Comparison of ENCODE assay signal across 38 cellular contexts in genomic region chr2:104784264-104784663, GRCh38.
"Had no signal": no experiment of that assay in that cellular context is flagged by ENCODE, and none has a peak within 500 bp of the region (broad histone marks: within the 10 kb centered on the region; RNA-seq: fewer than 3 reads in every experiment).

No MANE protein-coding gene starts in this region.

- H3K27me3 ChIP-seq: body of pancreas, brain microvascular endothelial cell had no signal

- H3K36me3 Mint-ChIP-seq: activated CD8-positive, alpha-beta memory T cell treated with anti-CD3 and anti-CD28 coated beads, Interleukin-2, amount 10 ng/mL, durations not matched to agents 7 days and 5 days; activated naive CD4-positive, alpha-beta T cell treated with anti-CD3 and anti-CD28 coated beads, Interleukin-2, amount 10 ng/mL, durations not matched to agents 7 days and 5 days; activated naive CD4-positive, alpha-beta T cell treated with anti-CD3 and anti-CD28 coated beads, Interleukin-2, amount 50 U/mL, for 24 hours; activated naive CD8-positive, alpha-beta T cell; activated naive CD8-positive, alpha-beta T cell treated with anti-CD3 and anti-CD28 coated beads, Interleukin-2, amount 10 ng/mL, durations not matched to agents 7 days and 5 days; WTC11 had no signal

- H3K27me3 Mint-ChIP-seq: activated CD4-positive, alpha-beta memory T cell treated with anti-CD3 and anti-CD28 coated beads, Interleukin-2, amount 10 ng/mL, durations not matched to agents 7 days and 5 days; activated CD4-positive, alpha-beta T cell treated with anti-CD3 and anti-CD28 coated beads for 36 hours; activated CD4-positive, alpha-beta T cell treated with anti-CD3 and anti-CD28 coated beads, Interleukin-2, amount 10 ng/mL, durations not matched to agents 7 days and 5 days; activated CD8-positive, alpha-beta memory T cell treated with anti-CD3 and anti-CD28 coated beads, Interleukin-2, amount 10 ng/mL, durations not matched to agents 7 days and 5 days; activated naive CD4-positive, alpha-beta T cell treated with anti-CD3 and anti-CD28 coated beads, Interleukin-2, amount 50 U/mL, for 24 hours; activated naive CD8-positive, alpha-beta T cell treated with anti-CD3 and anti-CD28 coated beads, Interleukin-2, amount 10 ng/mL, durations not matched to agents 7 days and 5 days had no signal

- H3K4me1 ChIP-seq: body of pancreas, breast epithelium had no signal

- H3K27ac ChIP-seq: body of pancreas, brain microvascular endothelial cell, breast epithelium, WERI-Rb-1 had no signal

- FAIRE-seq: astrocyte, TTC549 had no signal

- H3K27ac Mint-ChIP-seq: activated CD4-positive, alpha-beta memory T cell treated with anti-CD3 and anti-CD28 coated beads, Interleukin-2, amount 10 ng/mL, durations not matched to agents 7 days and 5 days; activated CD4-positive, alpha-beta T cell treated with anti-CD3 and anti-CD28 coated beads for 36 hours; activated CD4-positive, alpha-beta T cell treated with anti-CD3 and anti-CD28 coated beads, Interleukin-2, amount 10 ng/mL, durations not matched to agents 7 days and 5 days; activated CD8-positive, alpha-beta memory T cell treated with anti-CD3 and anti-CD28 coated beads, Interleukin-2, amount 10 ng/mL, durations not matched to agents 7 days and 5 days; activated CD8-positive, alpha-beta T cell treated with anti-CD3 and anti-CD28 coated beads, Interleukin-2, amount 10 ng/mL, durations not matched to agents 7 days and 5 days; activated naive CD4-positive, alpha-beta T cell treated with anti-CD3 and anti-CD28 coated beads, Interleukin-2, amount 10 ng/mL, durations not matched to agents 7 days and 5 days; activated naive CD4-positive, alpha-beta T cell treated with anti-CD3 and anti-CD28 coated beads, Interleukin-2, amount 50 U/mL, for 24 hours; activated naive CD8-positive, alpha-beta T cell; activated naive CD8-positive, alpha-beta T cell treated with anti-CD3 and anti-CD28 coated beads, Interleukin-2, amount 10 ng/mL, durations not matched to agents 7 days and 5 days; activated naive CD8-positive, alpha-beta T cell treated with anti-CD3 and anti-CD28 coated beads, Interleukin-2, amount 50 U/mL, for 24 hours; activated T-cell treated with anti-CD3 and anti-CD28 coated beads, Interleukin-2, amount 50 U/mL, for 24 hours; activated T-helper 2 cell treated with anti-CD3 and anti-CD28 coated beads, Interferon-gamma antibody, Interleukin-2, Interleukin-4, amounts not matched to agents 10 μg/mL and 5 μg/mL and 100 μg/mL, durations not matched to agents 14 hours and 24 hours and 36 hours; T-helper 1 cell treated with Interleukin-12 subunit alpha and Interleukin-12 subunit beta and Interleukin-4 antibody, amounts not matched to agents 30 μg/mL and 1 μg/mL, for 36 hours; T-helper 2 cell treated with Interferon-gamma antibody and Interleukin-4, amounts not matched to agents 5 μg/mL and 100 μg/mL, for 36 hours; WTC11 had no signal

- H3K9me3 ChIP-seq: body of pancreas, breast epithelium had no signal

- H3K36me3 ChIP-seq: brain microvascular endothelial cell, breast epithelium, WERI-Rb-1 had no signal

- H3K4me3 Mint-ChIP-seq: activated CD4-positive, alpha-beta memory T cell treated with anti-CD3 and anti-CD28 coated beads, Interleukin-2, amount 10 ng/mL, durations not matched to agents 7 days and 5 days; activated CD4-positive, alpha-beta T cell treated with anti-CD3 and anti-CD28 coated beads for 36 hours; activated CD4-positive, alpha-beta T cell treated with anti-CD3 and anti-CD28 coated beads, Interleukin-2, amount 10 ng/mL, durations not matched to agents 7 days and 5 days; activated CD8-positive, alpha-beta memory T cell treated with anti-CD3 and anti-CD28 coated beads, Interleukin-2, amount 10 ng/mL, durations not matched to agents 7 days and 5 days; activated CD8-positive, alpha-beta T cell treated with anti-CD3 and anti-CD28 coated beads, Interleukin-2, amount 10 ng/mL, durations not matched to agents 7 days and 5 days; activated naive CD4-positive, alpha-beta T cell treated with anti-CD3 and anti-CD28 coated beads, Interleukin-2, amount 10 ng/mL, durations not matched to agents 7 days and 5 days; activated naive CD4-positive, alpha-beta T cell treated with anti-CD3 and anti-CD28 coated beads, Interleukin-2, amount 50 U/mL, for 24 hours; activated naive CD8-positive, alpha-beta T cell; activated naive CD8-positive, alpha-beta T cell treated with anti-CD3 and anti-CD28 coated beads, Interleukin-2, amount 10 ng/mL, durations not matched to agents 7 days and 5 days; activated naive CD8-positive, alpha-beta T cell treated with anti-CD3 and anti-CD28 coated beads, Interleukin-2, amount 50 U/mL, for 24 hours; activated T-cell treated with anti-CD3 and anti-CD28 coated beads, Interleukin-2, amount 50 U/mL, for 24 hours; T-helper 1 cell treated with Interleukin-12 subunit alpha and Interleukin-12 subunit beta and Interleukin-4 antibody, amounts not matched to agents 30 μg/mL and 1 μg/mL, for 36 hours; T-helper 2 cell treated with Interferon-gamma antibody and Interleukin-4, amounts not matched to agents 5 μg/mL and 100 μg/mL, for 36 hours; WTC11 had no signal

- H3K4me3 ChIP-seq: body of pancreas, breast epithelium had no signal

- DNase-seq: activated CD4-positive, alpha-beta memory T cell treated with anti-CD3 and anti-CD28 coated beads, Interleukin-2, amount 10 ng/mL, durations not matched to agents 7 days and 5 days; activated CD4-positive, alpha-beta T cell treated with anti-CD3 and anti-CD28 coated beads for 1 hour; activated CD4-positive, alpha-beta T cell treated with anti-CD3 and anti-CD28 coated beads for 36 hours; activated CD4-positive, alpha-beta T cell treated with anti-CD3 and anti-CD28 coated beads for 48 hours; activated CD4-positive, alpha-beta T cell treated with anti-CD3 and anti-CD28 coated beads, Interleukin-2, amount 10 ng/mL, durations not matched to agents 7 days and 5 days; activated CD4-positive, alpha-beta T cell treated with anti-CD3 and anti-CD28 coated beads, Interleukin-2, amount 50 U/mL, for 48 hours; activated CD4-positive, CD25-positive, alpha-beta regulatory T cell; activated CD8-positive, alpha-beta memory T cell treated with anti-CD3 and anti-CD28 coated beads for 24 hours; activated CD8-positive, alpha-beta memory T cell treated with anti-CD3 and anti-CD28 coated beads, Interleukin-2, amount 10 ng/mL, durations not matched to agents 7 days and 5 days; activated CD8-positive, alpha-beta memory T cell treated with anti-CD3 and anti-CD28 coated beads, Interleukin-2, amount 50 U/mL, for 48 hours; activated CD8-positive, alpha-beta T cell treated with anti-CD3 and anti-CD28 coated beads, Interleukin-2, amount 10 ng/mL, durations not matched to agents 7 days and 5 days; activated effector memory CD4-positive, alpha-beta T cell treated with Interleukin-2 at 50 U/mL for 16 hours; activated gamma-delta T cell; activated naive CD4-positive, alpha-beta T cell treated with anti-CD3 and anti-CD28 coated beads, Interleukin-2, amount 10 ng/mL, durations not matched to agents 7 days and 5 days; activated naive CD4-positive, alpha-beta T cell treated with Interleukin-2 at 50 U/mL for 16 hours; activated naive CD8-positive, alpha-beta T cell treated with anti-CD3 and anti-CD28 coated beads, Interleukin-2, amount 10 ng/mL, durations not matched to agents 7 days and 5 days; activated naive CD8-positive, alpha-beta T cell treated with anti-CD3 and anti-CD28 coated beads, Interleukin-2, amount 50 U/mL, for 24 hours; activated T-cell treated with anti-CD3 and anti-CD28 coated beads, Interleukin-2, amount 50 U/mL, for 24 hours; activated T-cell treated with anti-CD3 and anti-CD28 coated beads, Interleukin-2, amount 50 U/mL, for 48 hours; amygdala; anterior cingulate cortex; body of pancreas; brain microvascular endothelial cell; central memory CD4-positive, alpha-beta T cell; SW 1271; T-helper 1 cell; T-helper 2 cell; T-helper 9 cell; WERI-Rb-1 had no signal

- H3K9me3 Mint-ChIP-seq: activated CD4-positive, alpha-beta memory T cell treated with anti-CD3 and anti-CD28 coated beads, Interleukin-2, amount 10 ng/mL, durations not matched to agents 7 days and 5 days; activated CD4-positive, alpha-beta T cell treated with anti-CD3 and anti-CD28 coated beads, Interleukin-2, amount 10 ng/mL, durations not matched to agents 7 days and 5 days; activated naive CD4-positive, alpha-beta T cell treated with anti-CD3 and anti-CD28 coated beads, Interleukin-2, amount 10 ng/mL, durations not matched to agents 7 days and 5 days; activated naive CD4-positive, alpha-beta T cell treated with anti-CD3 and anti-CD28 coated beads, Interleukin-2, amount 50 U/mL, for 24 hours; activated naive CD8-positive, alpha-beta T cell treated with anti-CD3 and anti-CD28 coated beads, Interleukin-2, amount 10 ng/mL, durations not matched to agents 7 days and 5 days; activated naive CD8-positive, alpha-beta T cell treated with anti-CD3 and anti-CD28 coated beads, Interleukin-2, amount 50 U/mL, for 24 hours; activated T-cell treated with anti-CD3 and anti-CD28 coated beads, Interleukin-2, amount 50 U/mL, for 24 hours; activated T-helper 2 cell treated with anti-CD3 and anti-CD28 coated beads, Interferon-gamma antibody, Interleukin-2, Interleukin-4, amounts not matched to agents 10 μg/mL and 5 μg/mL and 100 μg/mL, durations not matched to agents 14 hours and 24 hours and 36 hours; T-helper 1 cell treated with Interleukin-12 subunit alpha and Interleukin-12 subunit beta and Interleukin-4 antibody, amounts not matched to agents 30 μg/mL and 1 μg/mL, for 36 hours; T-helper 2 cell treated with Interferon-gamma antibody and Interleukin-4, amounts not matched to agents 5 μg/mL and 100 μg/mL, for 36 hours; WTC11 had no signal

- H3K4me1 Mint-ChIP-seq: activated CD4-positive, alpha-beta memory T cell treated with anti-CD3 and anti-CD28 coated beads, Interleukin-2, amount 10 ng/mL, durations not matched to agents 7 days and 5 days; activated CD8-positive, alpha-beta memory T cell treated with anti-CD3 and anti-CD28 coated beads, Interleukin-2, amount 10 ng/mL, durations not matched to agents 7 days and 5 days; activated naive CD4-positive, alpha-beta T cell treated with anti-CD3 and anti-CD28 coated beads, Interleukin-2, amount 10 ng/mL, durations not matched to agents 7 days and 5 days; activated naive CD8-positive, alpha-beta T cell treated with anti-CD3 and anti-CD28 coated beads, Interleukin-2, amount 50 U/mL, for 24 hours had no signal
